In the genomic region with DNA sequence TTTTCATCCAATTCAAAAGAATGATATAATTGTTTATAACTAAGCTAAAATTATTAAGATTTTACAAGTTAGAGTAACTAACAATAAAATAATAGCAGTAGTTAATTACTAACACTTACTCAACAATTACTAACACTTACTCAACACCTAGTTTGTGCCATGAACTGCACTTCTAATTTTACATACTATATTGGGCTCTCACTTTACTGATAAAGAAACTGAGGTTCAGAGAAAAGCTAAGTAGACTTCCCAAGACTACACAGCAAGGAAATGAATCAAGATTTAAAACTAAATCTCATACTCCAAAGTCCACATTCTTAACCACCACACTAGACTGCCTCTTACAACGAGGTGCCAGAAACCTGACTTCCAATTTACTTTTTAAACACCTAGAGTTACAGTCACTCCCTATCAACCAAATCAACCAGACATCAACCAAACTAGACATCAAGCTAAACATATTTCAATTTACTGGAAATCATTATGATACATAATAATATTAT, we compare ENCODE assay signal across 21 cellular contexts. TPM values are rescaled to one million over a fixed set of nuclear protein-coding genes. Genes with fewer than 3 reads are reported as not detected.
A peak's percentile ranks its signal among the peaks of the same experiment; 100 is the strongest.
DNase-seq lines count a peak whose midpoint lies in the region; ATAC-seq, FAIRE-seq and TF ChIP-seq lines count a peak whose summit lies in the region.
"Had no signal": no experiment of that assay in that cellular context is flagged by ENCODE, and none has a peak within 500 bp of the region (broad histone marks: within the 10 kb centered on the region; RNA-seq: fewer than 3 reads in every experiment).

No MANE protein-coding gene starts in this region.

- H3K9me2 ChIP-seq in Loucy (replicated peaks; ENCODE audit: low read depth, low read length) = no peaks in the 10 kb centered on the region
- H3K9me2 ChIP-seq: SK-N-SH had no signal

- H3K4me2 ChIP-seq in Loucy (ENCODE audit: low read depth, low read length, poor library complexity, severe bottlenecking) = peak overlapping the region; percentile 80
- H3K4me2 ChIP-seq: SK-N-SH had no signal

- peak overlapping the region; percentile 52 for H3K4me3 Mint-ChIP-seq in natural killer cell treated with Interleukin-12 subunit alpha and Interleukin-12 subunit beta and Interleukin-15 and Interleukin-18, amount 100 ng/mL, for 72 hours
- H3K4me3 Mint-ChIP-seq in natural killer cell = no peak overlapping the region
- H3K4me3 Mint-ChIP-seq in stimulated activated memory B cell treated with anti-CD40 and anti-IgM and Interleukin-4, amounts not matched to agents 10 μg/mL and 1 μg/mL and 100 μg/mL, for 72 hours = no peak overlapping the region
- H3K4me3 Mint-ChIP-seq: neural crest cell, type B pancreatic cell had no signal

- H3K36me3 ChIP-seq in Loucy (ENCODE audit: insufficient read depth, low read length) = peaks cover 23% of the 10 kb centered on the region

- no peak for DNase-seq in natural killer cell treated with Interleukin-12 subunit alpha and Interleukin-12 subunit beta and Interleukin-15 and Interleukin-18, amount 100 ng/mL, for 72 hours (ENCODE audit: low spot score)
- no peak for DNase-seq in natural killer cell
- no peak for DNase-seq in frontal cortex (ENCODE audit: low spot score in 2 of 2)
- no peak for DNase-seq in omental fat pad (ENCODE audit: low spot score)
- DNase-seq in HPDE6-E6E7 (ENCODE audit: extremely low spot score) = no peak
- DNase-seq: activated gamma-delta T cell treated with Interleukin-2 at 50 U/mL for 16 hours; DND-41; foreskin melanocyte; NCI-H1436; NCI-H510A treated with DMSO at 0.1 percent for 48 hours; SK-N-SH; stimulated activated CD4-positive, alpha-beta T cell treated with anti-CD3 and anti-CD28 coated beads, Interleukin-2, amount 100 ng/mL, for 24 hours; T1000 had no signal

- TF ChIP-seq CTCF in natural killer cell (IDR thresholded peaks at IDR 0.05) (no peak), Loucy (conservative IDR thresholded peaks at IDR 0.05; ENCODE audit: low read length) (no peak), omental fat pad (IDR thresholded peaks at IDR 0.05) (no peak)

- peaks cover 44% of the 10 kb centered on the region for H3K4me1 ChIP-seq in Loucy (ENCODE audit: insufficient read depth, low read length, poor library complexity, severe bottlenecking)

- intact Hi-C loops in natural killer cell (cut with micrococcal nuclease) = loop anchor here (10.0 kb wide), 1 partner anchor 1686 kb away; a partner anchor contains a TSS

- no peak overlapping the region for H3K4me3 ChIP-seq in Loucy (ENCODE audit: low read length, poor library complexity, severe bottlenecking)
- H3K4me3 ChIP-seq: HAP-1 had no signal

- peaks cover 5% of the 10 kb centered on the region for H3K36me3 Mint-ChIP-seq in natural killer cell treated with Interleukin-12 subunit alpha and Interleukin-12 subunit beta and Interleukin-15 and Interleukin-18, amount 100 ng/mL, for 72 hours
- H3K36me3 Mint-ChIP-seq in natural killer cell = no peaks in the 10 kb centered on the region
- H3K36me3 Mint-ChIP-seq in stimulated activated memory B cell treated with anti-CD40 and anti-IgM and Interleukin-4, amounts not matched to agents 10 μg/mL and 1 μg/mL and 100 μg/mL, for 72 hours = peaks cover 33% of the 10 kb centered on the region

- H4K20me1 ChIP-seq in Loucy (ENCODE audit: insufficient read depth, low read length, poor library complexity, severe bottlenecking) = peaks cover 61% of the 10 kb centered on the region

- no peaks in the 10 kb centered on the region for H3K27me3 ChIP-seq in Loucy (ENCODE audit: insufficient read depth, low read length, poor library complexity, severe bottlenecking)

- no peaks in the 10 kb centered on the region for H3K9me3 ChIP-seq in Loucy (ENCODE audit: insufficient read depth, low read depth, low read length)
- H3K9me3 ChIP-seq: HAP-1, SK-N-SH had no signal

- peak overlapping the region in 1 of 2 donors; percentile 7 for H3K27ac Mint-ChIP-seq in natural killer cell treated with Interleukin-12 subunit alpha and Interleukin-12 subunit beta and Interleukin-15 and Interleukin-18, amount 100 ng/mL, for 72 hours
- H3K27ac Mint-ChIP-seq in natural killer cell = peak overlapping the region in 1 of 2 donors; percentile 53
- H3K27ac Mint-ChIP-seq in stimulated activated memory B cell treated with anti-CD40 and anti-IgM and Interleukin-4, amounts not matched to agents 10 μg/mL and 1 μg/mL and 100 μg/mL, for 72 hours = peak overlapping the region; percentile 17
- H3K27ac Mint-ChIP-seq: progenitor cell of endocrine pancreas, type B pancreatic cell had no signal

- H3K79me2 ChIP-seq in Loucy (ENCODE audit: insufficient read depth, low read length) = peaks cover 77% of the 10 kb centered on the region

- peaks cover 27 to 49% of the 10 kb centered on the region in 2 donors for H3K4me1 Mint-ChIP-seq in natural killer cell treated with Interleukin-12 subunit alpha and Interleukin-12 subunit beta and Interleukin-15 and Interleukin-18, amount 100 ng/mL, for 72 hours (ENCODE audit: low read depth in 2 of 2)
- H3K4me1 Mint-ChIP-seq in natural killer cell = peaks cover 38 to 46% of the 10 kb centered on the region in 2 donors
- peaks cover 43% of the 10 kb centered on the region for H3K4me1 Mint-ChIP-seq in stimulated activated memory B cell treated with anti-CD40 and anti-IgM and Interleukin-4, amounts not matched to agents 10 μg/mL and 1 μg/mL and 100 μg/mL, for 72 hours

- H3K27me3 Mint-ChIP-seq in natural killer cell treated with Interleukin-12 subunit alpha and Interleukin-12 subunit beta and Interleukin-15 and Interleukin-18, amount 100 ng/mL, for 72 hours = no peaks in the 10 kb centered on the region
- H3K27me3 Mint-ChIP-seq in natural killer cell (ENCODE audit: low read depth in 2 of 2) = no peaks in the 10 kb centered on the region
- no peaks in the 10 kb centered on the region for H3K27me3 Mint-ChIP-seq in stimulated activated memory B cell treated with anti-CD40 and anti-IgM and Interleukin-4, amounts not matched to agents 10 μg/mL and 1 μg/mL and 100 μg/mL, for 72 hours
- H3K27me3 Mint-ChIP-seq: progenitor cell of endocrine pancreas, type B pancreatic cell had no signal

- H2AFZ ChIP-seq in Loucy (ENCODE audit: low read length) = no peak overlapping the region

- H3K9me3 Mint-ChIP-seq in natural killer cell treated with Interleukin-12 subunit alpha and Interleukin-12 subunit beta and Interleukin-15 and Interleukin-18, amount 100 ng/mL, for 72 hours = no peaks in the 10 kb centered on the region
- H3K9me3 Mint-ChIP-seq in natural killer cell = no peaks in the 10 kb centered on the region
- no peaks in the 10 kb centered on the region for H3K9me3 Mint-ChIP-seq in stimulated activated memory B cell treated with anti-CD40 and anti-IgM and Interleukin-4, amounts not matched to agents 10 μg/mL and 1 μg/mL and 100 μg/mL, for 72 hours
- H3K9me3 Mint-ChIP-seq: neural crest cell, type B pancreatic cell had no signal

- no peak overlapping the region for H3K9ac ChIP-seq in Loucy (ENCODE audit: low read depth, low read length, poor library complexity, severe bottlenecking)
- H3K9ac ChIP-seq: SK-N-SH had no signal

- FAIRE-seq in frontal cortex (lab: Jason Lieb, UNC) = peak; percentile 40
- FAIRE-seq: HepG2 had no signal

- ATAC-seq in natural killer cell treated with Interleukin-12 subunit alpha and Interleukin-12 subunit beta and Interleukin-15 and Interleukin-18, amount 100 ng/mL, for 72 hours = peak in 1 of 2 donors; percentile 29
- ATAC-seq in natural killer cell = no peak
- no peak for ATAC-seq in stimulated activated memory B cell treated with anti-CD40 and anti-IgM and Interleukin-4, amounts not matched to agents 10 μg/mL and 1 μg/mL and 100 μg/mL, for 72 hours
- ATAC-seq in GM21381 (IDR thresholded peaks at IDR 0.05; ENCODE audit: unreplicated experiment) = no peak
- ATAC-seq in omental fat pad (ENCODE audit: low FRiP score) = no peak
- ATAC-seq: HepG2 had no signal

- no peaks in the 10 kb centered on the region; the same call in 1 of the 2 replicates for H3F3A ChIP-seq in Loucy (ENCODE audit: low read depth)

RNA-seq across cellular contexts. Expression of a gene that starts 25.1 kb away (rescaled TPM):
- 10 to 100 TPM; 50.1 to 79.4 TPM for total RNA-seq in natural killer cell treated with Interleukin-12 subunit alpha and Interleukin-12 subunit beta and Interleukin-15 and Interleukin-18, amount 100 ng/mL, for 72 hours
- 10 to 100 TPM; 59.3 to 70.3 (median 66.5) TPM for total RNA-seq in natural killer cell
- 55.8 TPM for total RNA-seq in frontal cortex
- 10 to 100 TPM; 23.6 to 49.5 (median 34.1) TPM for total RNA-seq in omental fat pad
